1 cellular context compared by ENCODE assay signal in genomic region chr17:82418001-82418986, GRCh38.
TF ChIP-seq lines count a peak whose summit lies in the region.

HEXD (plus strand) TSS chr17:82418347; CDS start chr17:82419800, 1,453 bp downstream.
OGFOD3 (minus strand) TSS chr17:82418586; CDS start chr17:82418485, 101 bp downstream.

TF ChIP-seq in GM12878, 131 proteins besides CTCF, POLR2A, EP300 and RAD21 (continued from another document and continues in another):
- TF ChIP-seq CUX1 (IDR thresholded peaks at IDR 0.05; ENCODE audit: insufficient replicate concordance, low read depth, low read length) (peak; percentile 97), IKZF2 (IDR thresholded peaks at IDR 0.05) (no peak), EGR1 (IDR thresholded peaks at IDR 0.05; ENCODE audit: borderline replicate concordance in 1 of 2, low read depth in 2 of 2, low read length in 2 of 2) (peak; percentile 63 to 93), MEF2A (IDR thresholded peaks at IDR 0.05; ENCODE audit: insufficient read depth, low read depth, low read length) (no peak), WRNIP1 (IDR thresholded peaks at IDR 0.05; ENCODE audit: borderline replicate concordance, low read depth, low read length) (no peak), ELK1 (IDR thresholded peaks at IDR 0.05; ENCODE audit: low read depth, low read length) (no peak), ESRRA (IDR thresholded peaks at IDR 0.05; ENCODE audit: low read length) (peak; percentile 44; the same call in 1 of the 2 replicates), ETV6 (conservative IDR thresholded peaks at IDR 0.05 in 1 of 2, IDR thresholded peaks at IDR 0.05 in 1 of 2; ENCODE audit: borderline replicate concordance in 1 of 2, low read depth in 1 of 2) (no peak), POLR2AphosphoS5 (IDR thresholded peaks at IDR 0.05; ENCODE audit: low read length) (peak; percentile 58; the same call in 1 of the 2 replicates), HDAC2 (IDR thresholded peaks at IDR 0.05) (no peak), ATF2 (IDR thresholded peaks at IDR 0.05; ENCODE audit: low read length) (no peak), NR2C2 (IDR thresholded peaks at IDR 0.05; ENCODE audit: borderline replicate concordance, control insufficient read depth, insufficient read length, low read depth) (peak; percentile 95), EZH2 (IDR thresholded peaks at IDR 0.05; ENCODE audit: borderline replicate concordance, control insufficient read depth, low read depth, low read length) (no peak), E2F8 (IDR thresholded peaks at IDR 0.05; ENCODE audit: low read depth, partially characterized antibody) (no peak), SREBF2 (IDR thresholded peaks at IDR 0.05; ENCODE audit: low read length) (no peak), TBL1XR1 (IDR thresholded peaks at IDR 0.05; ENCODE audit: low read depth, low read length) (peak; percentile 60), PML (IDR thresholded peaks at IDR 0.05; ENCODE audit: low read length) (0 out of 2 replicates have a peak, but pooled peaks have one; percentile 34), GATAD2B (conservative IDR thresholded peaks at IDR 0.05; ENCODE audit: low read depth) (peak; percentile 99; the same call in 1 of the 2 replicates), IRF3 (IDR thresholded peaks at IDR 0.05) (peak; percentile 60; the same call in 1 of the 2 replicates), JUND (IDR thresholded peaks at IDR 0.05; ENCODE audit: low read depth, low read length) (no peak), BCL11A (IDR thresholded peaks at IDR 0.05; ENCODE audit: low read depth, low read length) (no peak), NKRF (conservative IDR thresholded peaks at IDR 0.05) (peak; percentile 95), BCLAF1 (IDR thresholded peaks at IDR 0.05) (peak; percentile 47; the same call in 1 of the 2 replicates), SRF (IDR thresholded peaks at IDR 0.05; ENCODE audit: low read depth in 2 of 2, low read length in 2 of 2) (peak; percentile 99), ZNF592 (IDR thresholded peaks at IDR 0.05) (peak; percentile 62; the same call in 1 of the 2 replicates), ZZZ3 (IDR thresholded peaks at IDR 0.05; ENCODE audit: control insufficient read depth, insufficient read length, low read depth) (no peak), BCL3 (IDR thresholded peaks at IDR 0.05; ENCODE audit: borderline replicate concordance, insufficient read depth, low read depth, low read length, poor library complexity, severe bottlenecking) (peak; percentile 68), ZNF217 (IDR thresholded peaks at IDR 0.05) (peak; percentile 92), SUZ12 (IDR thresholded peaks at IDR 0.05; ENCODE audit: unreplicated experiment) (no peak), SMC3 (IDR thresholded peaks at IDR 0.05; ENCODE audit: borderline replicate concordance, low read length) (no peak), RELA (IDR thresholded peaks at IDR 0.05; ENCODE audit: borderline replicate concordance, partially characterized antibody) (peak; percentile 83), FOXM1 (IDR thresholded peaks at IDR 0.05; ENCODE audit: low read depth, low read length) (no peak), GABPA (IDR thresholded peaks at IDR 0.05; ENCODE audit: low read depth) (no peak)
